In the genomic region with DNA sequence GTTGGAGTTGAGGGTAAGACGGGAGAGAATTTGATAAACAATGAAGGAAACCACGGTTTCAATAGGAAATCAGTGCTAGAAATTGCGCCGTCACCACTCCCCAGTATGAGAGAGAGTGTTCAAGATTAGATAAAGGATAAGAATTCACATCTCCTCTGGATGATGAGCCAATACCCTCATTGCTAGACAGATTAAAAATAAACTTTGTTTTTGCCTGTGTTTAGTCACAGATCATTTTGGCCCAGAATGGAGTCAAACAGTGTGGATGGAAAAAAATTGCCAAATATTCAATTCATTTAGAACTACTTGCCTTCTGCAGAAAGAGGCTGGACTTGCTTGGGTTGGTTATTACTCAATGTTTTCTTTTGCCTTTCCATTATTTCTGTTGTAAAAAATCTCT, we compare ENCODE assay signal across 26 cellular contexts.
DNase-seq lines count a peak whose midpoint lies in the region; ATAC-seq and TF ChIP-seq lines count a peak whose summit lies in the region.
"Had no signal": no experiment of that assay in that cellular context is flagged by ENCODE, and none has a peak within 500 bp of the region (broad histone marks: within the 10 kb centered on the region; RNA-seq: fewer than 3 reads in every experiment).

No MANE protein-coding gene starts in this region.

- peak overlapping the region; percentile 30 for H3K4me2 ChIP-seq in osteoblast (ENCODE audit: insufficient read depth, low read length)

- 50% methylated on average over 4 of the region's 4 CpGs for WGBS in right cardiac atrium

- H2AFZ ChIP-seq in osteoblast (ENCODE audit: low read length), result no peak overlapping the region

- H3K4me1 ChIP-seq in right cardiac atrium (ENCODE audit: control insufficient read depth, insufficient read depth, low read length), result no peaks in the 10 kb centered on the region
- H3K4me1 ChIP-seq in right atrium auricular region, result peaks cover 0 to 10% of the 10 kb centered on the region in 2 donors
- H3K4me1 ChIP-seq in osteoblast (ENCODE audit: insufficient read depth, low read length), result peaks cover 7% of the 10 kb centered on the region
- H3K4me1 ChIP-seq: Peyer's patch, SJSA1, thyroid gland had no signal

- H3K36me3 ChIP-seq in right atrium auricular region (no peaks in the 10 kb centered on the region), osteoblast (ENCODE audit: insufficient read depth, low read length) (no peaks in the 10 kb centered on the region)
- H3K36me3 ChIP-seq: Peyer's patch, SJSA1, thyroid gland had no signal

- H3K27ac ChIP-seq in right cardiac atrium (ENCODE audit: low read length), result no peak overlapping the region
- no peak overlapping the region for H3K27ac ChIP-seq in right atrium auricular region
- H3K27ac ChIP-seq in osteoblast (ENCODE audit: low read depth, low read length), result peak overlapping the region; percentile 23
- H3K27ac ChIP-seq: HL-60, Peyer's patch, SJSA1, thyroid gland had no signal

- TF ChIP-seq CTCF in right atrium auricular region (IDR thresholded peaks at IDR 0.05) (no peak), osteoblast (IDR thresholded peaks at IDR 0.05; ENCODE audit: extremely low read depth, low read depth, low read length) (no peak)

- no peaks in the 10 kb centered on the region for H3K79me2 ChIP-seq in osteoblast (ENCODE audit: insufficient read depth, low read length)

- no peak overlapping the region for H3K4me3 ChIP-seq in right cardiac atrium (ENCODE audit: low read length)
- H3K4me3 ChIP-seq in right atrium auricular region, result no peak overlapping the region
- H3K4me3 ChIP-seq in osteoblast (ENCODE audit: insufficient read depth, low read length), result no peak overlapping the region
- H3K4me3 ChIP-seq: Peyer's patch, SJSA1, thyroid gland had no signal

- intact Hi-C loops in right cardiac atrium (cut with DNase I) (no loop called here), posterior cingulate gyrus (cut with DNase I) (no loop called here)

- ATAC-seq in right cardiac atrium, result peak; percentile 41 to 73
- ATAC-seq in GM21390 (IDR thresholded peaks at IDR 0.05; ENCODE audit: unreplicated experiment), result no peak
- no peak for ATAC-seq in GM19467 (IDR thresholded peaks at IDR 0.05; ENCODE audit: unreplicated experiment)
- ATAC-seq: activated naive CD4-positive, alpha-beta T cell treated with anti-CD3 and anti-CD28 coated beads, Interleukin-2, amount 50 U/mL, for 72 hours; T-cell had no signal

- DNase-seq in right cardiac atrium (no peak), right atrium auricular region (ENCODE audit: low spot score) (no peak), fibroblast of gingiva (ENCODE audit: low read depth) (peak; percentile 53), osteoblast (ENCODE audit: insufficient read length, low spot score, missing footprints) (no peak), posterior cingulate gyrus (no peak), NCI-H82 (lab: John Stamatoyannopoulos, UW) (no peak)
- DNase-seq: 8988T; activated CD4-positive, alpha-beta memory T cell treated with anti-CD3 and anti-CD28 coated beads, Interleukin-2, amount 10 ng/mL, durations not matched to agents 7 days and 5 days; effector memory CD4-positive, alpha-beta T cell; H9; mesendoderm; naive B cell; NCI-H187; NCI-H524 treated with DMSO at 0.1 percent for 48 hours; nucleus accumbens; Peyer's patch; stimulated activated CD4-positive, alpha-beta T cell treated with anti-CD3 and anti-CD28 coated beads, Interleukin-12 subunit alpha, Interleukin-12 subunit beta, amount 100 ng/mL, for 4 hours; stimulated activated CD4-positive, alpha-beta T cell treated with anti-CD3 and anti-CD28 coated beads, Interleukin-4, amount 100 ng/mL, for 4 hours; stimulated activated naive CD4-positive, alpha-beta T cell treated with Interleukin-2 at 50 U/mL for 16 hours; T-cell; thyroid gland had no signal

- no peaks in the 10 kb centered on the region for H4K20me1 ChIP-seq in osteoblast (ENCODE audit: insufficient read depth, low read length)

- H3K9me3 ChIP-seq in right cardiac atrium (ENCODE audit: control insufficient read depth, low read length) (no peaks in the 10 kb centered on the region), right atrium auricular region (no peaks in the 10 kb centered on the region), osteoblast (ENCODE audit: low read depth, low read length) (no peaks in the 10 kb centered on the region)
- H3K9me3 ChIP-seq: Peyer's patch, SJSA1, thyroid gland had no signal

- no peaks in the 10 kb centered on the region for H3K27me3 ChIP-seq in right cardiac atrium (ENCODE audit: control insufficient read depth, insufficient read depth)
- no peaks in the 10 kb centered on the region for H3K27me3 ChIP-seq in right atrium auricular region
- H3K27me3 ChIP-seq in osteoblast (ENCODE audit: insufficient read depth, low read length), result no peaks in the 10 kb centered on the region
- H3K27me3 ChIP-seq: Peyer's patch, SJSA1, thyroid gland had no signal

Comparison
In these comparisons a context has a peak if more than half of its experiments do, and no peak if none do; other contexts are left out.
1. ATAC-seq: peak in right cardiac atrium (2 of 2); none in GM21390 (single experiment) and GM19467 (single experiment).